In the genomic region with DNA sequence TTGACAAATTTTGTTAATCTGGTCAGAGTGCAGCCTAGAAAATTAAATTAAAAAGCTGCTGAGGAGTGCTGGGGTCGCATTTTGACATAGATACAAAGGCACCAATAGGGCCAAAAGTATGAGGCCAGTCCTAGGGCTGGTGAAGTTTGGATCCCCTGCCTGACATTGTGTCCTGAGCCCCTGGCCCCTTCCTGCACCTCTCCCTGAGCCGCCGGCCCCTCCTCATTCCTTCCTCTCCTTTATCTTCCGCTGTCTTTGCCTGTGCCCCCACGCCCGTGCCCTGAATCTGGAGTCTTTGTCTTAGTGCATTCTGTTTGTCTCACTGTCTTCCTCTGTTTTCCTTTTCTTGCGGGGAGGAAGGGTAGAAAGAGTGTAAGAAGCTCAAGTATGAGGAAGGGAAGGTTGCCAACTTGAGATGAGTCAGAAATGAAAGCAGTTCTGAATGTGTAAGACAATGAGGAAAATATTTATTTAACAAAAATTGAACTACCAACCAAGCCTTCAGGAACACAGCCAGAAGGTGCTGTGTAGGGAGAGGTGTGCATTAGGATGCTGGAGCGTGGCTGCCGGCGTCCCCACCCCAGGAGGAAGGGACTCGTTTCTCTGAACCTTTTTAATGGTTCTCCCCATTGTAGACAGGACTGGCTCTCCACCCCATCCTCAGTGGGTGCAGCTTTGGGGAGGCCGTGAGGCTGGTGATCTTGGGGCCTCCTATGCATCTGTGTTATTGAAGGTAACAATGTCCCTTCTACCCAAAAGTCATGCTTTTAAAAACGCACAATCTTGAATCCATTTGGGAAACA, we compare ENCODE assay signal across 10 cellular contexts.
A peak's percentile ranks its signal among the peaks of the same experiment; 100 is the strongest.
DNase-seq lines count a peak whose midpoint lies in the region; ATAC-seq, FAIRE-seq and TF ChIP-seq lines count a peak whose summit lies in the region.
"Had no signal": no experiment of that assay in that cellular context is flagged by ENCODE, and none has a peak within 500 bp of the region (broad histone marks: within the 10 kb centered on the region; RNA-seq: fewer than 3 reads in every experiment).

No MANE protein-coding gene starts in this region.

- peak overlapping the region; percentile 52 for H3K4me3 Mint-ChIP-seq in astrocyte (ENCODE audit: unreplicated experiment)
- H3K4me3 Mint-ChIP-seq: activated naive CD8-positive, alpha-beta T cell had no signal

- H3K36me3 Mint-ChIP-seq in astrocyte (ENCODE audit: low read depth, unreplicated experiment), result no peaks in the 10 kb centered on the region
- H3K36me3 Mint-ChIP-seq: activated naive CD8-positive, alpha-beta T cell had no signal

- no peak overlapping the region for H3K4me3 ChIP-seq in HEK293 (ENCODE audit: low read depth, low read length)
- no peak overlapping the region for H3K4me3 ChIP-seq in astrocyte (ENCODE audit: insufficient read depth, low read depth, low read length)
- H3K4me3 ChIP-seq in kidney (ENCODE audit: low read length in 2 of 2), result no peak overlapping the region
- peak overlapping the region; percentile 29 to 47 for H3K4me3 ChIP-seq in stomach smooth muscle (ENCODE audit: low read length in 2 of 2)

- H3K79me2 ChIP-seq in astrocyte (ENCODE audit: insufficient read depth, low read length), result no peaks in the 10 kb centered on the region

- no peaks in the 10 kb centered on the region; a peak in 1 of 3 replicates for H3K36me3 ChIP-seq in HEK293 (ENCODE audit: control insufficient read depth in 2 of 2, insufficient read depth in 1 of 2, low read length in 2 of 2)
- no peaks in the 10 kb centered on the region for H3K36me3 ChIP-seq in astrocyte (ENCODE audit: insufficient read depth, low read length)
- no peaks in the 10 kb centered on the region for H3K36me3 ChIP-seq in kidney (ENCODE audit: control insufficient read depth in 1 of 2, insufficient read depth in 2 of 2, low read length in 2 of 2)
- no peaks in the 10 kb centered on the region for H3K36me3 ChIP-seq in stomach smooth muscle (ENCODE audit: control insufficient read depth in 2 of 2, insufficient read depth in 2 of 2, low read length in 2 of 2)

- H3K27ac ChIP-seq in HEK293 (ENCODE audit: extremely low read depth, low read depth, low read length), result no peak overlapping the region
- H3K27ac ChIP-seq in astrocyte (ENCODE audit: low read depth, low read length), result peak overlapping the region; percentile 44
- peak overlapping the region; percentile 28 to 38 for H3K27ac ChIP-seq in kidney (ENCODE audit: low read depth in 2 of 2, low read length in 2 of 2)
- H3K27ac ChIP-seq in stomach smooth muscle (ENCODE audit: low read length), result no peak overlapping the region
- no peak overlapping the region for H3K27ac ChIP-seq in substantia nigra (ENCODE audit: low read depth, low read length, poor library complexity, severe bottlenecking)

- peak; percentile 91 for DNase-seq in astrocyte (ENCODE audit: low read depth)
- no peak for DNase-seq in kidney
- DNase-seq in NOMO-1 (lab: John Stamatoyannopoulos, UW; ENCODE audit: unreplicated experiment in 2 of 2), result no peak
- no peak for DNase-seq in substantia nigra (lab: John Stamatoyannopoulos, UW)
- DNase-seq in SK-N-DZ (ENCODE audit: low spot score), result no peak
- DNase-seq: NCI-H2081 treated with DMSO at 0.1 percent for 48 hours had no signal

- peak overlapping the region; percentile 80 for H3K4me2 ChIP-seq in astrocyte (ENCODE audit: low read length)

- no peaks in the 10 kb centered on the region for H3K27me3 ChIP-seq in astrocyte (ENCODE audit: insufficient read depth, low read length)
- no peaks in the 10 kb centered on the region for H3K27me3 ChIP-seq in stomach smooth muscle (ENCODE audit: control insufficient read depth in 1 of 2, insufficient read depth in 2 of 2, low read length in 2 of 2)

- intact Hi-C loops in kidney (cut with DNase I), result no loop called here

- ATAC-seq in HG03280 (IDR thresholded peaks at IDR 0.05; ENCODE audit: unreplicated experiment), result no peak

- H3K27ac Mint-ChIP-seq in astrocyte (ENCODE audit: unreplicated experiment), result peak overlapping the region; percentile 79
- H3K27ac Mint-ChIP-seq: activated naive CD8-positive, alpha-beta T cell had no signal

- CTCF ChIA-PET in HEK293 (lab: Yijun Ruan, JAX), result interaction anchor here (0.6 to 6.6 kb wide), 8 partner anchors 17 to 554 kb away, joined by 3 to 72 read pairs (median 7); a partner anchor contains a TSS

- FAIRE-seq in astrocyte (lab: Jason Lieb, UNC) (peak; percentile 82), kidney (lab: Jason Lieb, UNC) (no peak)

- peaks cover 25% of the 10 kb centered on the region for H3K4me1 Mint-ChIP-seq in astrocyte (ENCODE audit: low read depth, unreplicated experiment)

- H3K9ac ChIP-seq in astrocyte (ENCODE audit: low read length) (peak overlapping the region; percentile 63), kidney (ENCODE audit: low read length in 2 of 2) (no peak overlapping the region), stomach smooth muscle (ENCODE audit: low read length in 2 of 2) (no peak overlapping the region)

- no peaks in the 10 kb centered on the region for H3K27me3 Mint-ChIP-seq in astrocyte (ENCODE audit: low read depth, unreplicated experiment)
- H3K27me3 Mint-ChIP-seq: activated naive CD8-positive, alpha-beta T cell had no signal

- H4K20me1 ChIP-seq in astrocyte (ENCODE audit: insufficient read depth, low read length), result no peaks in the 10 kb centered on the region

- H2AFZ ChIP-seq in astrocyte (ENCODE audit: low read depth, low read length), result peak overlapping the region; percentile 49

- no peaks in the 10 kb centered on the region for H3K9me3 Mint-ChIP-seq in astrocyte (ENCODE audit: unreplicated experiment)

- TF ChIP-seq CTCF in HEK293 (tag by site-specific recombination; IDR thresholded peaks at IDR 0.05), result no peak
- no peak for TF ChIP-seq CTCF in astrocyte (IDR thresholded peaks at IDR 0.05; ENCODE audit: insufficient read depth, low read depth, low read length)
- TF ChIP-seq CTCF in kidney (IDR thresholded peaks at IDR 0.05; ENCODE audit: borderline replicate concordance, extremely low read depth, insufficient read depth), result no peak

- H3K9me3 ChIP-seq in HEK293 (ENCODE audit: control insufficient read depth, insufficient read depth, low read depth, low read length), result no peaks in the 10 kb centered on the region
- no peaks in the 10 kb centered on the region for H3K9me3 ChIP-seq in astrocyte (ENCODE audit: insufficient read depth, low read depth, low read length)
- H3K9me3 ChIP-seq in kidney (ENCODE audit: control insufficient read depth in 1 of 2, low read length in 2 of 2), result no peaks in the 10 kb centered on the region
- no peaks in the 10 kb centered on the region for H3K9me3 ChIP-seq in stomach smooth muscle (ENCODE audit: control insufficient read depth in 2 of 2, low read length in 2 of 2)

- H3K4me1 ChIP-seq in HEK293 (ENCODE audit: control insufficient read depth, insufficient read depth, low read length) (peaks cover 5% of the 10 kb centered on the region; the same call in 1 of the 2 replicates), astrocyte (ENCODE audit: insufficient read depth, low read length) (peaks cover 13% of the 10 kb centered on the region), kidney (ENCODE audit: control insufficient read depth in 1 of 2, insufficient read depth in 1 of 2, low read depth in 1 of 2, low read length in 2 of 2) (peaks cover 30 to 36% of the 10 kb centered on the region in 2 donors), stomach smooth muscle (ENCODE audit: control insufficient read depth, insufficient read depth, low read length) (peaks cover 7% of the 10 kb centered on the region)

- POLR2A ChIA-PET in HEK293 (lab: Yijun Ruan, JAX), result no interaction called here

TF ChIP-seq in HEK293, 187 proteins besides CTCF, POLR2A, EP300 and RAD21:
- TF ChIP-seq PRDM1 (tag by site-specific recombination; IDR thresholded peaks at IDR 0.05), result 0 out of 2 replicates have a peak, but pooled peaks have one; percentile 33
- TF ChIP-seq ZBTB20 (tag by site-specific recombination; IDR thresholded peaks at IDR 0.05), result peak; percentile 56
- TF ChIP-seq ZNF701 (tag by site-specific recombination; IDR thresholded peaks at IDR 0.05), result no peak

Comparison
In these comparisons a context has a peak if more than half of its experiments do, and no peak if none do; other contexts are left out.
1. H3K27ac ChIP-seq: peak in astrocyte (single experiment) and kidney (2 of 2); none in HEK293 (single experiment), stomach smooth muscle (single experiment) and substantia nigra (single experiment).
2. H3K4me3 ChIP-seq: peak in stomach smooth muscle (2 of 2); none in HEK293 (single experiment), astrocyte (single experiment) and kidney (0 of 2).